In genomic region chr5:165304193-165304820, GRCh38 we compare ENCODE assay signal across 22 cellular contexts.
"Had no signal": no experiment of that assay in that cellular context is flagged by ENCODE, and none has a peak within 500 bp of the region (broad histone marks: within the 10 kb centered on the region; RNA-seq: fewer than 3 reads in every experiment).

No MANE protein-coding gene starts in this region.

- FAIRE-seq: colon, endothelial cell of umbilical vein had no signal

- H3K9me3 ChIP-seq: mucosa of descending colon, neutrophil, tibial artery, upper lobe of left lung, uterus had no signal

- H3K4me3 ChIP-seq: heart left ventricle, mucosa of descending colon, tibial artery, upper lobe of left lung, uterus had no signal

- H3K36me3 Mint-ChIP-seq: naive thymus-derived CD8-positive, alpha-beta T cell; stimulated activated effector memory CD8-positive, alpha-beta T cell treated with anti-CD3 and anti-CD28 coated beads, Interleukin-12 subunit alpha, Interleukin-12 subunit beta, amount 100 ng/mL, for 72 hours had no signal

- H3K27me3 Mint-ChIP-seq: dendritic cell treated with granulocyte-macrophage colony-stimulating factor and Interleukin-4, amounts not matched to agents 40 ng/mL and 50 ng/mL, for 4 days; naive thymus-derived CD8-positive, alpha-beta T cell had no signal

- DNase-seq: endodermal cell; erythroblast; foreskin melanocyte; heart left ventricle; hippocampal formation; kidney glomerular epithelial cell; mucosa of descending colon; naive thymus-derived CD8-positive, alpha-beta T cell; posterior cingulate gyrus; right cardiac atrium; stimulated activated CD4-positive, alpha-beta T cell treated with anti-CD3 and anti-CD28 coated beads, Interleukin-4, amount 100 ng/mL, for 1 hour; stimulated activated CD8-positive, alpha-beta memory T cell treated with anti-CD3 and anti-CD28 coated beads, Interleukin-4, amount 100 ng/mL, for 48 hours; stimulated activated naive CD8-positive, alpha-beta T cell treated with anti-CD3 and anti-CD28 coated beads, Interleukin-15, Interleukin-2, amounts not matched to agents 100 U/mL and 50 U/mL, for 24 hours; tibial artery; upper lobe of left lung; uterus had no signal

- H3K27me3 ChIP-seq: heart left ventricle, neutrophil, tibial artery, upper lobe of left lung, uterus had no signal

- H3K27ac ChIP-seq: heart left ventricle, neutrophil, tibial artery, upper lobe of left lung, uterus had no signal

- H3K4me3 Mint-ChIP-seq: dendritic cell treated with granulocyte-macrophage colony-stimulating factor and Interleukin-4, amounts not matched to agents 40 ng/mL and 50 ng/mL, for 4 days; endodermal cell; naive thymus-derived CD8-positive, alpha-beta T cell; stimulated activated effector memory CD8-positive, alpha-beta T cell treated with anti-CD3 and anti-CD28 coated beads, Interleukin-12 subunit alpha, Interleukin-12 subunit beta, amount 100 ng/mL, for 72 hours had no signal

- ATAC-seq: heart left ventricle; left lobe of liver; mucosa of descending colon; naive thymus-derived CD8-positive, alpha-beta T cell; right cardiac atrium; stimulated activated effector memory CD8-positive, alpha-beta T cell treated with anti-CD3 and anti-CD28 coated beads, Interleukin-12 subunit alpha, Interleukin-12 subunit beta, amount 100 ng/mL, for 72 hours; stimulated activated naive CD8-positive, alpha-beta T cell treated with anti-CD3 and anti-CD28 coated beads, Interleukin-15, Interleukin-2, amounts not matched to agents 100 U/mL and 50 U/mL, for 24 hours had no signal

- H3K36me3 ChIP-seq: heart left ventricle, neutrophil, tibial artery, upper lobe of left lung, uterus had no signal

- H3K4me1 Mint-ChIP-seq: naive thymus-derived CD8-positive, alpha-beta T cell; stimulated activated effector memory CD8-positive, alpha-beta T cell treated with anti-CD3 and anti-CD28 coated beads, Interleukin-12 subunit alpha, Interleukin-12 subunit beta, amount 100 ng/mL, for 72 hours had no signal

- H3K4me1 ChIP-seq: heart left ventricle, tibial artery, upper lobe of left lung, uterus had no signal

- H3K27ac Mint-ChIP-seq: dendritic cell treated with granulocyte-macrophage colony-stimulating factor and Interleukin-4, amounts not matched to agents 40 ng/mL and 50 ng/mL, for 4 days; endodermal cell; naive thymus-derived CD8-positive, alpha-beta T cell; stimulated activated effector memory CD8-positive, alpha-beta T cell treated with anti-CD3 and anti-CD28 coated beads, Interleukin-12 subunit alpha, Interleukin-12 subunit beta, amount 100 ng/mL, for 72 hours had no signal
